ENCODE assay signal across 29 cellular contexts in genomic region chr14:102196008-102196407, GRCh38. TPM values are rescaled to one million over a fixed set of nuclear protein-coding genes. Genes with fewer than 3 reads are reported as not detected.
A peak's percentile ranks its signal among the peaks of the same experiment; 100 is the strongest.
DNase-seq lines count a peak whose midpoint lies in the region; TF ChIP-seq lines count a peak whose summit lies in the region.
"Had no signal": no experiment of that assay in that cellular context is flagged by ENCODE, and none has a peak within 500 bp of the region (broad histone marks: within the 10 kb centered on the region; RNA-seq: fewer than 3 reads in every experiment).

No MANE protein-coding gene starts in this region.

- H3K27ac ChIP-seq in angular gyrus (ENCODE audit: low read depth, low read length) = peak overlapping the region; percentile 100
- H3K27ac ChIP-seq in CD4-positive, alpha-beta memory T cell (ENCODE audit: low read depth, low read length) = no peak overlapping the region
- H3K27ac ChIP-seq in transverse colon = no peak overlapping the region
- H3K27ac ChIP-seq in thyroid gland = no peak overlapping the region
- H3K27ac ChIP-seq: breast epithelium, coronary artery, esophagus muscularis mucosa, foreskin keratinocyte, heart right ventricle, right lobe of liver, tibial artery had no signal

- no peaks in the 10 kb centered on the region for H3K27me3 ChIP-seq in CD4-positive, alpha-beta memory T cell (ENCODE audit: insufficient read depth, low read length)
- H3K27me3 ChIP-seq in transverse colon (no peaks in the 10 kb centered on the region), thyroid gland (no peaks in the 10 kb centered on the region)
- H3K27me3 ChIP-seq: breast epithelium, esophagus muscularis mucosa, foreskin keratinocyte, heart right ventricle, right lobe of liver, tibial artery had no signal

- intact Hi-C loops in CD4-positive, alpha-beta memory T cell (cut with micrococcal nuclease) = no loop called here
- intact Hi-C loops in transverse colon (cut with DNase I; ENCODE audit: low total_unique reads) = no loop called here
- intact Hi-C loops in thyroid gland (cut with DNase I) = no loop called here

- CTCF ChIA-PET in CD4-positive, alpha-beta memory T cell (lab: Charles Lee; ENCODE audit: partially characterized antibody) = interaction anchor here (1.2 kb wide), 1 partner anchor 15 kb away, joined by 5 read pairs; no protein-coding TSS in a partner anchor

- in situ Hi-C loops in transverse colon (cut with MboI; ENCODE audit: low pct_ligation_motif_present in 1 of 4, low pct_unique_long_range_greater_than_20kb in 1 of 4, low sequenced_read_pairs in 3 of 4) = no loop called here

- H3K4me3 ChIP-seq in CD4-positive, alpha-beta memory T cell (ENCODE audit: low read length in 2 of 2) = no peak overlapping the region
- H3K4me3 ChIP-seq in transverse colon (no peak overlapping the region), thyroid gland (replicated peaks in 1 of 3) (no peak overlapping the region)
- H3K4me3 ChIP-seq: breast epithelium, coronary artery, esophagus muscularis mucosa, heart right ventricle, right lobe of liver, tibial artery had no signal

- DNase-seq in Ammon's horn (ENCODE audit: low spot score) = peak; percentile 6
- peak; percentile 71 for DNase-seq in DMS 273 (lab: John Stamatoyannopoulos, UW; ENCODE audit: unreplicated experiment)
- no peak for DNase-seq in nephron progenitor cell
- no peak for DNase-seq in CD4-positive, alpha-beta memory T cell
- no peak for DNase-seq in transverse colon
- no peak for DNase-seq in thyroid gland
- DNase-seq: ACHN; activated CD4-positive, alpha-beta T cell treated with anti-CD3 and anti-CD28 coated beads for 36 hours; activated CD8-positive, alpha-beta T cell treated with anti-CD3 and anti-CD28 coated beads, Interleukin-2, amount 10 ng/mL, durations not matched to agents 7 days and 5 days; activated naive CD4-positive, alpha-beta T cell; Caco-2; endodermal cell; foreskin keratinocyte; HCEC 1CT; heart right ventricle; KBM-7; kidney glomerular epithelial cell; NCI-H1105 treated with DMSO at 0.1 percent for 48 hours; NCI-H2081; PC-3; right lobe of liver; stimulated activated CD4-positive, alpha-beta T cell treated with anti-CD3 and anti-CD28 coated beads, Interleukin-12 subunit alpha, Interleukin-12 subunit beta, amount 100 ng/mL, for 4 hours; stimulated activated CD4-positive, alpha-beta T cell treated with anti-CD3 and anti-CD28 coated beads, Interleukin-4, amount 100 ng/mL, for 1 hour; tibial artery had no signal

- H3K9me3 ChIP-seq in CD4-positive, alpha-beta memory T cell (ENCODE audit: control insufficient read depth in 1 of 2, low read length in 2 of 2) = no peaks in the 10 kb centered on the region
- H3K9me3 ChIP-seq in transverse colon (no peaks in the 10 kb centered on the region), thyroid gland (no peaks in the 10 kb centered on the region)
- H3K9me3 ChIP-seq: breast epithelium, Caco-2, esophagus muscularis mucosa, heart right ventricle, right lobe of liver, tibial artery had no signal

- H3K36me3 ChIP-seq in CD4-positive, alpha-beta memory T cell (ENCODE audit: insufficient read depth, low read length) = peaks cover 37% of the 10 kb centered on the region
- peaks cover 0 to 15% (median 3%) of the 10 kb centered on the region in 4 donors for H3K36me3 ChIP-seq in transverse colon
- peaks cover 0 to 3% of the 10 kb centered on the region in 2 donors for H3K36me3 ChIP-seq in thyroid gland
- H3K36me3 ChIP-seq: breast epithelium had no signal

- H3K4me1 ChIP-seq in CD4-positive, alpha-beta memory T cell (ENCODE audit: insufficient read depth, low read length) = peaks cover 22% of the 10 kb centered on the region
- H3K4me1 ChIP-seq in transverse colon (peaks cover 0 to 8% (median 2%) of the 10 kb centered on the region in 4 donors), thyroid gland (peaks cover 7 to 33% of the 10 kb centered on the region in 2 donors)
- H3K4me1 ChIP-seq: breast epithelium, foreskin keratinocyte, tibial artery had no signal

- H3K36me3 Mint-ChIP-seq in nephron progenitor cell (ENCODE audit: low read depth) = peaks cover 40% of the 10 kb centered on the region
- peaks cover 36 to 48% of the 10 kb centered on the region in 2 donors for H3K36me3 Mint-ChIP-seq in CD4-positive, alpha-beta memory T cell

- TF ChIP-seq POLR2A in transverse colon (IDR thresholded peaks at IDR 0.05) (no peak), thyroid gland (IDR thresholded peaks at IDR 0.05) (no peak)

- no peak for TF ChIP-seq CTCF in nephron progenitor cell (IDR thresholded peaks at IDR 0.05)
- TF ChIP-seq CTCF in transverse colon (IDR thresholded peaks at IDR 0.05) = no peak
- TF ChIP-seq CTCF in thyroid gland (IDR thresholded peaks at IDR 0.05) = no peak

- H3K4me3 Mint-ChIP-seq in nephron progenitor cell = no peak overlapping the region
- no peak overlapping the region for H3K4me3 Mint-ChIP-seq in CD4-positive, alpha-beta memory T cell
- H3K4me3 Mint-ChIP-seq: activated CD4-positive, alpha-beta T cell treated with anti-CD3 and anti-CD28 coated beads for 36 hours; activated CD8-positive, alpha-beta T cell treated with anti-CD3 and anti-CD28 coated beads, Interleukin-2, amount 10 ng/mL, durations not matched to agents 7 days and 5 days; endodermal cell; stimulated activated memory B cell treated with anti-CD40 and anti-IgM and Interleukin-4, amounts not matched to agents 10 μg/mL and 1 μg/mL and 100 μg/mL, for 72 hours had no signal

- peak overlapping the region; percentile 36 for H3K27ac Mint-ChIP-seq in nephron progenitor cell
- peak overlapping the region in 3 of 7 donors; percentile 30 to 61 (median 37) for H3K27ac Mint-ChIP-seq in CD4-positive, alpha-beta memory T cell
- H3K27ac Mint-ChIP-seq: activated CD4-positive, alpha-beta T cell treated with anti-CD3 and anti-CD28 coated beads for 36 hours; activated CD8-positive, alpha-beta T cell treated with anti-CD3 and anti-CD28 coated beads, Interleukin-2, amount 10 ng/mL, durations not matched to agents 7 days and 5 days; endodermal cell; stimulated activated memory B cell treated with anti-CD40 and anti-IgM and Interleukin-4, amounts not matched to agents 10 μg/mL and 1 μg/mL and 100 μg/mL, for 72 hours had no signal

- TF ChIP-seq EP300 in transverse colon (IDR thresholded peaks at IDR 0.05; ENCODE audit: low read depth) = no peak

- peaks cover 68% of the 10 kb centered on the region for H3K4me1 Mint-ChIP-seq in nephron progenitor cell
- H3K4me1 Mint-ChIP-seq in CD4-positive, alpha-beta memory T cell = peaks cover 45 to 70% (median 56%) of the 10 kb centered on the region in 4 donors

- POLR2A ChIA-PET in CD4-positive, alpha-beta memory T cell (lab: Charles Lee; ENCODE audit: partially characterized antibody) = no interaction called here

- peaks cover 3% of the 10 kb centered on the region for H3K27me3 Mint-ChIP-seq in nephron progenitor cell (ENCODE audit: low read depth, poor library complexity)
- no peaks in the 10 kb centered on the region for H3K27me3 Mint-ChIP-seq in CD4-positive, alpha-beta memory T cell
- H3K27me3 Mint-ChIP-seq: activated CD4-positive, alpha-beta T cell treated with anti-CD3 and anti-CD28 coated beads for 36 hours; stimulated activated memory B cell treated with anti-CD40 and anti-IgM and Interleukin-4, amounts not matched to agents 10 μg/mL and 1 μg/mL and 100 μg/mL, for 72 hours had no signal

- H3K9me3 Mint-ChIP-seq in nephron progenitor cell = no peaks in the 10 kb centered on the region
- no peaks in the 10 kb centered on the region for H3K9me3 Mint-ChIP-seq in CD4-positive, alpha-beta memory T cell
- H3K9me3 Mint-ChIP-seq: endodermal cell; stimulated activated memory B cell treated with anti-CD40 and anti-IgM and Interleukin-4, amounts not matched to agents 10 μg/mL and 1 μg/mL and 100 μg/mL, for 72 hours had no signal

RNA-seq across cellular contexts. Expression of gene WDR20, which starts 56.3 kb away (rescaled TPM):
- 10 to 100 TPM; 56.8 to 57.9 TPM for total RNA-seq in CD4-positive, alpha-beta memory T cell
- 10 to 100 TPM; 18.8 to 22.3 TPM for polyA plus RNA-seq in CD4-positive, alpha-beta memory T cell
- total RNA-seq in transverse colon (10 to 100 TPM; 21.3 to 31.3 (median 24.6) TPM), thyroid gland (10 to 100 TPM; 27.1 to 48.8 (median 37.6) TPM)

Comparison
In these comparisons a context has a peak if more than half of its experiments do, and no peak if none do; other contexts are left out.
1. DNase-seq: peak in Ammon's horn (single experiment) and DMS 273 (single experiment); none in nephron progenitor cell (single experiment), CD4-positive, alpha-beta memory T cell (0 of 5), transverse colon (single experiment) and thyroid gland (0 of 2).